ENCODE assay signal across 1 cellular context in the genomic region with DNA sequence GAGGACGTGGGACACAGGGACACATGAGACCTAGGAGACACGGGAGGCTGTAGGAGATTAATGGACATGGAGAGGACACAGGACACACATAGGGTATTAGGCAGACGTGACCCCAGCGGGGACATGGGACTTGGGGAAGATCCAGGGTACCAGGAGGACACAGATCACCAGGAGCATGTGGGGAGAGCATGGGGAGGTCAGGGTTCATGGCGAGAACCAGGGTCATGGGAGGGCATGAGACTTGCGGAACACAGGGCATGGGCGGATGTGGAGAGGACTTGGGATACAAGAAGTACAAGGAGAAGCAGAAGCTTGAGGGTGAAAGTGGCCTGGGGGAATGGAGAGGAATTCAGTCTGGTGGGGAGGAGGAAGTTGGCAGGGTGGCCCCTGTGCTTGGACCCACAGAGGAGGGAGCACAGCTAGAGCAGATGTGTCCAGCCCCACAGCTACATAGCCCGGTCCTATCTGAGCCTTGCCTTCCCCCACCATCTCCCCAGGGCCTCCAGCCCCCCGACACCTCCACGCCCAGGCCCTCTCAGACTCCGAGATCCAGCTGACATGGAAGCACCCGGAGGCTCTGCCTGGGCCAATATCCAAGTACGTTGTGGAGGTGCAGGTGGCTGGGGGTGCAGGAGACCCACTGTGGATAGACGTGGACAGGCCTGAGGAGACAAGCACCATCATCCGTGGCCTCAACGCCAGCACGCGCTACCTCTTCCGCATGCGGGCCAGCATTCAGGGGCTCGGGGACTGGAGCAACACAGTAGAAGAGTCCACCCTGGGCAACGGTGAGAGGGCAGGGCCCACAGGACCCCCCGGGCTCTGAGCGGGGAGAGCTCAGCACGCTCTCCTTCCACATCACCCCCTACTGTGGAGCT.
TF ChIP-seq lines count a peak whose summit lies in the region.

No MANE protein-coding gene starts in this region.

TF ChIP-seq in H1, 55 proteins besides CTCF, POLR2A, EP300 and RAD21:
- TF ChIP-seq JUN (IDR thresholded peaks at IDR 0.05; ENCODE audit: low read depth, low read length) (no peak), TAF1 (IDR thresholded peaks at IDR 0.05; ENCODE audit: low read depth, low read length) (no peak)
